ENCODE assay signal across 8 cellular contexts in genomic region chr5:32174011-32174866, GRCh38. TPM values are rescaled to one million over a fixed set of nuclear protein-coding genes. Genes with fewer than 3 reads are reported as not detected.
DNase-seq lines count a peak whose midpoint lies in the region; ATAC-seq, FAIRE-seq and TF ChIP-seq lines count a peak whose summit lies in the region.

Gene GOLPH3 (minus strand): TSS chr5:32174319. CDS start chr5:32174034, 285 bp downstream.

- peaks cover 0 to 5% of the 10 kb centered on the region in 2 donors for H3K4me1 ChIP-seq in kidney (ENCODE audit: control insufficient read depth in 1 of 2, insufficient read depth in 1 of 2, low read depth in 1 of 2, low read length in 2 of 2)

- peak; percentile 87 for DNase-seq in AG10803 (ENCODE audit: low read depth)
- peak; percentile 81 for DNase-seq in NCI-H446 treated with DMSO at 0.1 percent for 48 hours (lab: John Stamatoyannopoulos, UW)
- DNase-seq in cerebellar cortex (ENCODE audit: low spot score): peak; percentile 84
- DNase-seq in kidney: peak; percentile 98
- peak; percentile 76 to 89 for DNase-seq in stimulated activated CD4-positive, alpha-beta T cell treated with anti-CD3 and anti-CD28 coated beads, Interleukin-15, amount 100 ng/mL, for 1 hour (ENCODE audit: low read depth in 1 of 2, low spot score in 1 of 2)

- ATAC-seq in HG03378 (IDR thresholded peaks at IDR 0.05; ENCODE audit: unreplicated experiment): peak; percentile 74
- peak; percentile 92 to 93 for ATAC-seq in activated CD4-positive, CD25-positive, alpha-beta regulatory T cell treated with anti-CD3 and anti-CD28 coated beads, Interleukin-2, amount 50 U/mL, for 24 hours

- intact Hi-C loops in kidney (cut with DNase I): no loop called here

- no peaks in the 10 kb centered on the region for H3K9me3 ChIP-seq in kidney (ENCODE audit: control insufficient read depth in 1 of 2, low read length in 2 of 2)

- peak; percentile 94 for TF ChIP-seq POLR2A in GM19099 (IDR thresholded peaks at IDR 0.05; ENCODE audit: extremely low read depth, insufficient read length, low read depth)

- TF ChIP-seq CTCF in AG10803 (conservative IDR thresholded peaks at IDR 0.05; ENCODE audit: low read length): no peak
- no peak for TF ChIP-seq CTCF in kidney (IDR thresholded peaks at IDR 0.05; ENCODE audit: borderline replicate concordance, extremely low read depth, insufficient read depth)

- H3K27ac ChIP-seq in kidney (ENCODE audit: low read depth in 2 of 2, low read length in 2 of 2): peak within 1 kb of the TSS; percentile 95 to 99

- no peak for FAIRE-seq in kidney (lab: Jason Lieb, UNC)

- peak within 1 kb of the TSS; percentile 57 to 90 for H3K9ac ChIP-seq in kidney (ENCODE audit: low read length in 2 of 2)

- peaks cover under 1 to 5% of the 10 kb centered on the region in 2 donors for H3K36me3 ChIP-seq in kidney (ENCODE audit: control insufficient read depth in 1 of 2, insufficient read depth in 2 of 2, low read length in 2 of 2)

- H3K4me3 ChIP-seq in AG10803 (ENCODE audit: low read length) (peak within 1 kb of the TSS; percentile 87), kidney (ENCODE audit: low read length in 2 of 2) (peak within 1 kb of the TSS; percentile 67 to 70)

RNA-seq across cellular contexts. Expression of gene GOLPH3, which starts in this region (rescaled TPM):
- total RNA-seq in kidney: 118 TPM
- 38.5 TPM for polyA plus RNA-seq in kidney (ENCODE audit: insufficient read depth, low read depth, low replicate concordance)

Comparison
In these comparisons a context has a peak if more than half of its experiments do, and no peak if none do; other contexts are left out.
1. Peak in every context shown above with its lines: DNase-seq, ATAC-seq, H3K4me3 ChIP-seq and H3K27ac ChIP-seq.